ENCODE assay signal across 1 cellular context in genomic region chr11:15947681-15948648, GRCh38.
TF ChIP-seq lines count a peak whose summit lies in the region.

No MANE protein-coding gene starts in this region.

TF ChIP-seq in GM23338, 12 proteins besides CTCF, POLR2A, EP300 and RAD21 (continued from another document):
- no peak for TF ChIP-seq REST (IDR thresholded peaks at IDR 0.05; ENCODE audit: unreplicated experiment)
- no peak for TF ChIP-seq EZH2 (IDR thresholded peaks at IDR 0.05; ENCODE audit: low read depth, unreplicated experiment)
- no peak for TF ChIP-seq ZNF114 (CRISPR knock-in tag; IDR thresholded peaks at IDR 0.05)
- TF ChIP-seq JUNB (IDR thresholded peaks at IDR 0.05; ENCODE audit: unreplicated experiment): no peak
- no peak for TF ChIP-seq EZH2phosphoT487 (IDR thresholded peaks at IDR 0.05; ENCODE audit: unreplicated experiment)
- no peak for TF ChIP-seq NANOG (IDR thresholded peaks at IDR 0.05; ENCODE audit: borderline replicate concordance)
- no peak for TF ChIP-seq ZNF462 (CRISPR knock-in tag; IDR thresholded peaks at IDR 0.05)
